Comparison of ENCODE assay signal across 31 cellular contexts in the genomic region with DNA sequence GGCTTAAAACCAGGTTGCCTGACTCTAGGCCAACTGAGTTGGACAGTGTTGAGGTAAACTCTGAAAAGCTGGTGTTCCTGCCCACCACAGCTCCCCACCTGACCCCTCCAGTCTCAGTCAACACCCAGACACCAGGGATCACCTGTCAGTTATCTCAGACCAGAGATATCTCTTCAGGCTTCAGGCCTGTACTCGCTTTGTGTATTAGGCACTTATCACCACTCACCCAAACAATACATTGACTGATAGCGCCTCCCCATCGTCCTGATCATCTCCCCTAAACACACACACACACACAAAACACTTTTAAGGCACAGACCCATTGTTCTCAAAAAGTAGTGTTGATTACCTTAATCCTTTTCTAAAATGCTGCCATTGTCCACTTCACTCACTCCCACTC.
"Had no signal": no experiment of that assay in that cellular context is flagged by ENCODE, and none has a peak within 500 bp of the region (broad histone marks: within the 10 kb centered on the region; RNA-seq: fewer than 3 reads in every experiment).

No MANE protein-coding gene starts in this region.

- H3K27ac ChIP-seq: gastrocnemius medialis, parathyroid adenoma, psoas muscle, sigmoid colon, stomach, thyroid gland, upper lobe of left lung had no signal

- H3K36me3 Mint-ChIP-seq: mesothelial cell of epicardium; naive B cell; stimulated activated naive B cell treated with anti-CD40 and anti-IgM and Interleukin-4, amounts not matched to agents 10 μg/mL and 1 μg/mL and 100 μg/mL, for 72 hours had no signal

- H3K27me3 ChIP-seq: gastrocnemius medialis, sigmoid colon, stomach, thyroid gland, upper lobe of left lung had no signal

- H3K36me3 ChIP-seq: gastrocnemius medialis, sigmoid colon, stomach, thyroid gland, upper lobe of left lung had no signal

- H3K79me2 ChIP-seq: parathyroid adenoma had no signal

- H3K4me3 ChIP-seq: gastrocnemius medialis, psoas muscle, sigmoid colon, stomach, thyroid gland, upper lobe of left lung had no signal

- H3K27ac Mint-ChIP-seq: activated CD4-positive, alpha-beta memory T cell treated with anti-CD3 and anti-CD28 coated beads, Interleukin-2, amount 10 ng/mL, durations not matched to agents 7 days and 5 days; activated CD4-positive, alpha-beta T cell treated with anti-CD3 and anti-CD28 coated beads, Interleukin-2, amount 10 ng/mL, durations not matched to agents 7 days and 5 days; activated T-cell treated with anti-CD3 and anti-CD28 coated beads, Interleukin-2, amount 50 U/mL, for 24 hours; naive B cell; stimulated activated naive B cell treated with anti-CD40 and anti-IgM and Interleukin-4, amounts not matched to agents 10 μg/mL and 1 μg/mL and 100 μg/mL, for 72 hours; T-helper 17 cell had no signal

- H3K4me3 Mint-ChIP-seq: activated CD4-positive, alpha-beta memory T cell treated with anti-CD3 and anti-CD28 coated beads, Interleukin-2, amount 10 ng/mL, durations not matched to agents 7 days and 5 days; activated CD4-positive, alpha-beta T cell treated with anti-CD3 and anti-CD28 coated beads, Interleukin-2, amount 10 ng/mL, durations not matched to agents 7 days and 5 days; activated T-cell treated with anti-CD3 and anti-CD28 coated beads, Interleukin-2, amount 50 U/mL, for 24 hours; mesothelial cell of epicardium; naive B cell; neural crest cell; stimulated activated naive B cell treated with anti-CD40 and anti-IgM and Interleukin-4, amounts not matched to agents 10 μg/mL and 1 μg/mL and 100 μg/mL, for 72 hours; T-helper 17 cell had no signal

- ATAC-seq: gastrocnemius medialis; left ventricle myocardium superior; psoas muscle; stimulated activated naive B cell treated with anti-CD40 and anti-IgM and Interleukin-4, amounts not matched to agents 10 μg/mL and 1 μg/mL and 100 μg/mL, for 72 hours; T-helper 17 cell had no signal

- DNase-seq: activated CD4-positive, alpha-beta memory T cell treated with anti-CD3 and anti-CD28 coated beads, Interleukin-2, amount 10 ng/mL, durations not matched to agents 7 days and 5 days; activated CD4-positive, alpha-beta T cell treated with anti-CD3 and anti-CD28 coated beads for 1 hour; activated CD4-positive, alpha-beta T cell treated with anti-CD3 and anti-CD28 coated beads, Interleukin-2, amount 10 ng/mL, durations not matched to agents 7 days and 5 days; activated CD8-positive, alpha-beta memory T cell treated with anti-CD3 and anti-CD28 coated beads, Interleukin-2, amount 50 U/mL, for 48 hours; activated gamma-delta T cell treated with Interleukin-2 at 50 U/mL for 16 hours; activated naive CD4-positive, alpha-beta T cell treated with anti-CD3 and anti-CD28 coated beads, Interleukin-2, amount 50 U/mL, for 16 hours; activated T-cell treated with anti-CD3 and anti-CD28 coated beads, Interleukin-2, amount 50 U/mL, for 24 hours; amniotic stem cell; caudate nucleus; gastrocnemius medialis; glutamatergic neuron; left ventricle myocardium superior; naive B cell; nucleus accumbens; psoas muscle; sigmoid colon; small intestine; stimulated activated CD4-positive, alpha-beta T cell treated with anti-CD3 and anti-CD28 coated beads, Interleukin-15, amount 100 ng/mL, for 24 hours; stimulated activated CD4-positive, alpha-beta T cell treated with anti-CD3 and anti-CD28 coated beads, Interleukin-2, amount 100 ng/mL, for 24 hours; stimulated activated naive B cell treated with anti-CD40 and anti-IgM and Interleukin-4, amounts not matched to agents 10 μg/mL and 1 μg/mL and 100 μg/mL, for 72 hours; stomach; T-helper 17 cell; T1000; thyroid gland; upper lobe of left lung had no signal

- H3K9me3 Mint-ChIP-seq: activated CD4-positive, alpha-beta memory T cell treated with anti-CD3 and anti-CD28 coated beads, Interleukin-2, amount 10 ng/mL, durations not matched to agents 7 days and 5 days; activated CD4-positive, alpha-beta T cell treated with anti-CD3 and anti-CD28 coated beads, Interleukin-2, amount 10 ng/mL, durations not matched to agents 7 days and 5 days; activated T-cell treated with anti-CD3 and anti-CD28 coated beads, Interleukin-2, amount 50 U/mL, for 24 hours; mesothelial cell of epicardium; neural crest cell; stimulated activated naive B cell treated with anti-CD40 and anti-IgM and Interleukin-4, amounts not matched to agents 10 μg/mL and 1 μg/mL and 100 μg/mL, for 72 hours had no signal

- H3K4me1 Mint-ChIP-seq: stimulated activated naive B cell treated with anti-CD40 and anti-IgM and Interleukin-4, amounts not matched to agents 10 μg/mL and 1 μg/mL and 100 μg/mL, for 72 hours; T-helper 17 cell had no signal

- H2AFZ ChIP-seq: parathyroid adenoma had no signal

- H3K4me1 ChIP-seq: parathyroid adenoma, psoas muscle had no signal

- FAIRE-seq: astrocyte, endometrium, islet of Langerhans, small intestine had no signal
